32 cellular contexts compared by ENCODE assay signal in genomic region chr12:52806821-52807543, GRCh38. TPM values are rescaled to one million over a fixed set of nuclear protein-coding genes. Genes with fewer than 3 reads are reported as not detected.
DNase-seq lines count a peak whose midpoint lies in the region; FAIRE-seq and TF ChIP-seq lines count a peak whose summit lies in the region.
"Had no signal": no experiment of that assay in that cellular context is flagged by ENCODE, and none has a peak within 500 bp of the region (broad histone marks: within the 10 kb centered on the region; RNA-seq: fewer than 3 reads in every experiment).

No MANE protein-coding gene starts in this region.

- H3K4me1 Mint-ChIP-seq in type B pancreatic cell (ENCODE audit: unreplicated experiment) = no peaks in the 10 kb centered on the region
- H3K4me1 Mint-ChIP-seq: CD14-positive monocyte; CD4-positive, alpha-beta memory T cell; CD4-positive, CD25-positive, alpha-beta regulatory T cell; CD8-positive, alpha-beta memory T cell had no signal

- H3K4me2 ChIP-seq in neuronal stem cell (ENCODE audit: insufficient read depth, low read length, poor library complexity, severe bottlenecking) = no peak overlapping the region
- H3K4me2 ChIP-seq: BLaER1 had no signal

- H3K4me3 ChIP-seq in SJSA1 (no peak overlapping the region), bronchial epithelial cell (ENCODE audit: low read depth, low read length) (no peak overlapping the region), neuronal stem cell (ENCODE audit: low read length in 2 of 2) (no peak overlapping the region)
- H3K4me3 ChIP-seq: BLaER1, GM12878 had no signal

- H3K18ac ChIP-seq in neuronal stem cell (ENCODE audit: low read length) = no peak overlapping the region

- peaks cover 56% of the 10 kb centered on the region for H3K27me3 Mint-ChIP-seq in type B pancreatic cell

- H2AFZ ChIP-seq in neuronal stem cell (ENCODE audit: low read length) = no peak overlapping the region

- H3K36me3 ChIP-seq in SJSA1 (no peaks in the 10 kb centered on the region), bronchial epithelial cell (ENCODE audit: control insufficient read depth, insufficient read depth, low read length) (no peaks in the 10 kb centered on the region), neuronal stem cell (replicated peaks in 1 of 2; ENCODE audit: control insufficient read depth in 2 of 2, insufficient read depth in 2 of 2, low read length in 2 of 2) (no peaks in the 10 kb centered on the region)
- H3K36me3 ChIP-seq: BE2C, BLaER1 had no signal

- H3K14ac ChIP-seq in neuronal stem cell (ENCODE audit: low read length) = no peak overlapping the region

- H3K79me1 ChIP-seq in neuronal stem cell (ENCODE audit: low read depth, low read length) = no peaks in the 10 kb centered on the region

- H3K27me3 ChIP-seq in SJSA1 (replicated peaks) = peaks cover 78% of the 10 kb centered on the region
- H3K27me3 ChIP-seq in bronchial epithelial cell (ENCODE audit: control insufficient read depth, insufficient read depth, low read length) = no peaks in the 10 kb centered on the region
- H3K27me3 ChIP-seq in neuronal stem cell (ENCODE audit: control insufficient read depth in 3 of 3, insufficient read depth in 3 of 3, low read depth in 1 of 3, low read length in 3 of 3) = no peaks in the 10 kb centered on the region
- H3K27me3 ChIP-seq: BE2C, BLaER1 had no signal

- peak overlapping the region; percentile 1 for H3K9ac ChIP-seq in neuronal stem cell (ENCODE audit: low read depth, low read length, poor library complexity)
- H3K9ac ChIP-seq: BLaER1 had no signal

- H2BK120ac ChIP-seq in neuronal stem cell (ENCODE audit: low read depth, low read length) = no peak overlapping the region

- peak overlapping the region; percentile 62 for H3K4me3 Mint-ChIP-seq in type B pancreatic cell
- H3K4me3 Mint-ChIP-seq: CD14-positive monocyte; CD4-positive, alpha-beta memory T cell; CD4-positive, CD25-positive, alpha-beta regulatory T cell had no signal

- no peak overlapping the region for H2BK12ac ChIP-seq in neuronal stem cell (ENCODE audit: low read length)

- H3K9me3 Mint-ChIP-seq in type B pancreatic cell = no peaks in the 10 kb centered on the region
- H3K9me3 Mint-ChIP-seq: CD4-positive, alpha-beta memory T cell; CD8-positive, alpha-beta memory T cell had no signal

- H4K91ac ChIP-seq in neuronal stem cell (ENCODE audit: low read depth, low read length, poor library complexity) = no peak overlapping the region

- H3K27ac ChIP-seq in SJSA1 (no peak overlapping the region), neuronal stem cell (replicated peaks; ENCODE audit: low read length) (no peak overlapping the region)
- H3K27ac ChIP-seq: BLaER1 had no signal

- H3K27ac Mint-ChIP-seq in type B pancreatic cell = peak overlapping the region; percentile 95
- H3K27ac Mint-ChIP-seq: CD14-positive monocyte; CD4-positive, alpha-beta memory T cell; CD4-positive, CD25-positive, alpha-beta regulatory T cell; CD8-positive, alpha-beta memory T cell had no signal

- H3K36me3 Mint-ChIP-seq in type B pancreatic cell = peaks cover 8% of the 10 kb centered on the region
- H3K36me3 Mint-ChIP-seq: CD14-positive monocyte; CD4-positive, alpha-beta memory T cell; CD4-positive, CD25-positive, alpha-beta regulatory T cell; CD8-positive, alpha-beta memory T cell had no signal

- H2BK15ac ChIP-seq in neuronal stem cell (ENCODE audit: low read length) = no peak overlapping the region

- peak; percentile 82 to 94 for DNase-seq in SJSA1 (ENCODE audit: low read depth in 1 of 2, low spot score in 2 of 2)
- no peak for DNase-seq in bronchial epithelial cell (ENCODE audit: low read depth)
- DNase-seq in neuronal stem cell (ENCODE audit: low spot score) = no peak
- DNase-seq in type B pancreatic cell (ENCODE audit: extremely low spot score, unreplicated experiment) = no peak
- DNase-seq in NAMALWA (ENCODE audit: low spot score) = no peak
- no peak for DNase-seq in globus pallidus (ENCODE audit: low spot score)
- no peak for DNase-seq in nucleus accumbens (lab: John Stamatoyannopoulos, UW)
- no peak for DNase-seq in NCI-H526 (lab: John Stamatoyannopoulos, UW)
- DNase-seq: 8988T; ACHN; BE2C; C1 segment of cervical spinal cord; CD4-positive, alpha-beta memory T cell; CD4-positive, CD25-positive, alpha-beta regulatory T cell; CD8-positive, alpha-beta memory T cell; COR-L47; DMS 273 treated with DMSO at 0.1 percent for 48 hours; DMS153; DMS79; DND-41; EL; GDM1 had no signal

- H4K8ac ChIP-seq in neuronal stem cell (ENCODE audit: low read depth, low read length) = no peak overlapping the region

- FAIRE-seq in bronchial epithelial cell (lab: Jason Lieb, UNC) = peak; percentile 85
- FAIRE-seq: A204.1, GM12878, GM12892, GM18507 had no signal

- peak overlapping the region; percentile 26 for H3K23ac ChIP-seq in neuronal stem cell (ENCODE audit: low read depth, low read length, poor library complexity)

- peaks cover under 1% of the 10 kb centered on the region for H3K4me1 ChIP-seq in SJSA1 (replicated peaks)
- peaks cover 0 to 12% of the 10 kb centered on the region in 2 donors for H3K4me1 ChIP-seq in neuronal stem cell (ENCODE audit: control insufficient read depth in 2 of 2, insufficient read depth in 1 of 2, low read depth in 1 of 2, low read length in 2 of 2)
- H3K4me1 ChIP-seq: BE2C had no signal

- no peak overlapping the region for H2BK5ac ChIP-seq in neuronal stem cell (ENCODE audit: low read length)

- H3K4ac ChIP-seq in neuronal stem cell (ENCODE audit: low read length) = peak overlapping the region; percentile 37

- TF ChIP-seq CTCF in bronchial epithelial cell (IDR thresholded peaks at IDR 0.05; ENCODE audit: insufficient read depth, low read length, severe bottlenecking) = no peak
- TF ChIP-seq CTCF in type B pancreatic cell (conservative IDR thresholded peaks at IDR 0.05) = no peak

- H2AK5ac ChIP-seq in neuronal stem cell (ENCODE audit: low read depth, low read length) = no peak overlapping the region

- no CpG with 5 or more reads among the region's 11 CpGs for WGBS in neuronal stem cell (ENCODE audit: extremely low coverage in 2 of 2, insufficient read length in 2 of 2, insufficient replicate concordance in 1 of 2), 2 donors

- peaks cover 40% of the 10 kb centered on the region for H3K9me3 ChIP-seq in SJSA1 (replicated peaks)
- H3K9me3 ChIP-seq in neuronal stem cell (replicated peaks in 1 of 2; ENCODE audit: control insufficient read depth in 2 of 2, insufficient read depth in 1 of 2, low read depth in 1 of 2, low read length in 2 of 2) = no peaks in the 10 kb centered on the region
- H3K9me3 ChIP-seq: BE2C, BLaER1 had no signal

RNA-seq across cellular contexts. Expression of gene KRT4, which starts 6.9 kb away (rescaled TPM):
- total RNA-seq in SJSA1 (2014; rRNA removed; shearing (Covaris generic)) = not detected in 2 replicates
- 66.6 and 171 TPM in 2 replicates for total RNA-seq in bronchial epithelial cell
- polyA plus RNA-seq in neuronal stem cell (2013, experiment 1 of 2) = not detected
- not detected for polyA plus RNA-seq in neuronal stem cell (2013, experiment 2 of 2)
- total RNA-seq in type B pancreatic cell (ENCODE audit: low replicate concordance) = 1,276 and 3,134 TPM in 2 replicates
- total RNA-seq: A673; CD4-positive, alpha-beta memory T cell; CD4-positive, CD25-positive, alpha-beta regulatory T cell; CD8-positive, alpha-beta memory T cell; Daoy; G401; GM12878 had no signal
- polyA plus RNA-seq: CD14-positive monocyte; CD4-positive, alpha-beta memory T cell; CD4-positive, CD25-positive, alpha-beta regulatory T cell; CD8-positive, alpha-beta memory T cell; GM12878 had no signal

RNA-seq across cellular contexts. Expression of gene KRT3, which starts 11.1 kb away (rescaled TPM):
- 0.08 TPM in 1 of 2 replicates, not detected in the other for total RNA-seq in SJSA1 (2014; rRNA removed; shearing (Covaris generic))
- under 0.01 and 0.13 TPM in 2 replicates for total RNA-seq in bronchial epithelial cell
- polyA plus RNA-seq in neuronal stem cell (2013, experiment 1 of 2) = not detected
- polyA plus RNA-seq in neuronal stem cell (2013, experiment 2 of 2) = not detected
- 0.68 and 2.3 TPM in 2 replicates for total RNA-seq in type B pancreatic cell (ENCODE audit: low replicate concordance)
- total RNA-seq: A673; CD4-positive, alpha-beta memory T cell; CD4-positive, CD25-positive, alpha-beta regulatory T cell; CD8-positive, alpha-beta memory T cell; Daoy; G401; GM12878 had no signal
- polyA plus RNA-seq: AG04450; CD14-positive monocyte; CD4-positive, alpha-beta memory T cell; CD4-positive, CD25-positive, alpha-beta regulatory T cell; CD8-positive, alpha-beta memory T cell; GM12878 had no signal

RNA-seq across cellular contexts. Expression of gene KRT79, which starts 27.1 kb away (rescaled TPM):
- 0.08 and 1.1 TPM in 2 replicates for total RNA-seq in SJSA1 (2014; rRNA removed; shearing (Covaris generic))
- total RNA-seq in bronchial epithelial cell (under 0.01 and 0.26 TPM in 2 replicates), type B pancreatic cell (ENCODE audit: low replicate concordance) (not detected in 2 replicates)
- not detected for polyA plus RNA-seq in neuronal stem cell (2013, experiment 1 of 2)
- not detected for polyA plus RNA-seq in neuronal stem cell (2013, experiment 2 of 2)
- total RNA-seq: A673; CD4-positive, alpha-beta memory T cell; CD4-positive, CD25-positive, alpha-beta regulatory T cell; CD8-positive, alpha-beta memory T cell; G401; GM12878 had no signal
- polyA plus RNA-seq: CD14-positive monocyte; CD4-positive, alpha-beta memory T cell; CD4-positive, CD25-positive, alpha-beta regulatory T cell; CD8-positive, alpha-beta memory T cell had no signal

RNA-seq across cellular contexts. Expression of gene KRT76, which starts 29.8 kb away (rescaled TPM):
- total RNA-seq in SJSA1 (2014; rRNA removed; shearing (Covaris generic)) = 0.21 TPM in 1 of 2 replicates, not detected in the other
- not detected in 2 replicates for total RNA-seq in bronchial epithelial cell
- not detected for polyA plus RNA-seq in neuronal stem cell (2013, experiment 1 of 2)
- polyA plus RNA-seq in neuronal stem cell (2013, experiment 2 of 2) = not detected
- total RNA-seq in type B pancreatic cell (ENCODE audit: low replicate concordance) = not detected in 2 replicates
- total RNA-seq: A673; CD4-positive, alpha-beta memory T cell; CD4-positive, CD25-positive, alpha-beta regulatory T cell; CD8-positive, alpha-beta memory T cell; Daoy; G401; GM12878 had no signal
- polyA plus RNA-seq: AG04450; CD14-positive monocyte; CD4-positive, alpha-beta memory T cell; CD4-positive, CD25-positive, alpha-beta regulatory T cell; CD8-positive, alpha-beta memory T cell; GM12878 had no signal

RNA-seq across cellular contexts. Expression of gene KRT78, which starts 41.8 kb away (rescaled TPM):
- total RNA-seq in SJSA1 (2014; rRNA removed; shearing (Covaris generic)) = 0.21 TPM in 1 of 2 replicates, not detected in the other
- total RNA-seq in bronchial epithelial cell (5.3 and 17.0 TPM in 2 replicates), type B pancreatic cell (ENCODE audit: low replicate concordance) (14.7 and 29.1 TPM in 2 replicates)
- polyA plus RNA-seq in neuronal stem cell (2013, experiment 1 of 2) = not detected
- not detected for polyA plus RNA-seq in neuronal stem cell (2013, experiment 2 of 2)
- total RNA-seq: A673; CD4-positive, alpha-beta memory T cell; CD4-positive, CD25-positive, alpha-beta regulatory T cell; CD8-positive, alpha-beta memory T cell; Daoy; GM12878 had no signal
- polyA plus RNA-seq: AG04450; CD14-positive monocyte; CD4-positive, alpha-beta memory T cell; CD4-positive, CD25-positive, alpha-beta regulatory T cell; CD8-positive, alpha-beta memory T cell had no signal

Comparison
In these comparisons a context has a peak if more than half of its experiments do, and no peak if none do; other contexts are left out.
1. DNase-seq: peak in SJSA1 (2 of 2); none in bronchial epithelial cell (single experiment), neuronal stem cell (single experiment), type B pancreatic cell (single experiment), NAMALWA (single experiment), globus pallidus (single experiment), nucleus accumbens (0 of 56) and NCI-H526 (0 of 2).
2. RNA of gene KRT4, which starts 6.9 kb away (total RNA-seq): 1,276 to 3,134 TPM in type B pancreatic cell and 66.6 to 171 TPM in bronchial epithelial cell; not detected in SJSA1; every median in the first group is over 10 times any median in the second.